In genomic region chr11:47592970-47593369, GRCh38 we compare ENCODE assay signal across 18 cellular contexts. TPM values are rescaled to one million over a fixed set of nuclear protein-coding genes. Genes with fewer than 3 reads are reported as not detected.
"Had no signal": no experiment of that assay in that cellular context is flagged by ENCODE, and none has a peak within 500 bp of the region (broad histone marks: within the 10 kb centered on the region; RNA-seq: fewer than 3 reads in every experiment).

No MANE protein-coding gene starts in this region.

- H3K4me1 Mint-ChIP-seq: central memory CD8-positive, alpha-beta T cell; natural killer cell had no signal

- H3K4me3 ChIP-seq: thyroid gland, vagina had no signal

- H3K9ac ChIP-seq: parathyroid adenoma had no signal

- H3K79me2 ChIP-seq: parathyroid adenoma had no signal

- H3K36me3 ChIP-seq: thyroid gland, vagina had no signal

- H3K27ac ChIP-seq: thyroid gland, vagina had no signal

- H3K27ac Mint-ChIP-seq: activated CD4-positive, alpha-beta memory T cell treated with anti-CD3 and anti-CD28 coated beads, Interleukin-2, amount 10 ng/mL, durations not matched to agents 7 days and 5 days; activated naive CD8-positive, alpha-beta T cell treated with anti-CD3 and anti-CD28 coated beads, Interleukin-2, amount 50 U/mL, for 24 hours; effector memory CD8-positive, alpha-beta T cell; natural killer cell had no signal

- H3K4me3 Mint-ChIP-seq: activated CD4-positive, alpha-beta memory T cell treated with anti-CD3 and anti-CD28 coated beads, Interleukin-2, amount 10 ng/mL, durations not matched to agents 7 days and 5 days; activated naive CD8-positive, alpha-beta T cell treated with anti-CD3 and anti-CD28 coated beads, Interleukin-2, amount 50 U/mL, for 24 hours; central memory CD8-positive, alpha-beta T cell; effector memory CD8-positive, alpha-beta T cell; natural killer cell had no signal

- H3K36me3 Mint-ChIP-seq: natural killer cell had no signal

- H3K9me3 Mint-ChIP-seq: activated CD4-positive, alpha-beta memory T cell treated with anti-CD3 and anti-CD28 coated beads, Interleukin-2, amount 10 ng/mL, durations not matched to agents 7 days and 5 days; activated naive CD8-positive, alpha-beta T cell treated with anti-CD3 and anti-CD28 coated beads, Interleukin-2, amount 50 U/mL, for 24 hours; central memory CD8-positive, alpha-beta T cell; effector memory CD8-positive, alpha-beta T cell; natural killer cell had no signal

- DNase-seq: activated CD4-positive, alpha-beta memory T cell treated with anti-CD3 and anti-CD28 coated beads, Interleukin-2, amount 10 ng/mL, durations not matched to agents 7 days and 5 days; activated CD4-positive, alpha-beta T cell treated with anti-CD3 and anti-CD28 coated beads for 1 hour; activated naive CD8-positive, alpha-beta T cell treated with anti-CD3 and anti-CD28 coated beads, Interleukin-2, amount 50 U/mL, for 24 hours; activated T-cell treated with anti-CD3 and anti-CD28 coated beads, Interleukin-2, amount 50 U/mL, for 48 hours; cortex of kidney; effector memory CD8-positive, alpha-beta T cell; erythroblast; hippocampal formation; left colon; natural killer cell; retina; stimulated activated CD4-positive, alpha-beta T cell treated with anti-CD3 and anti-CD28 coated beads, Interleukin-4, amount 100 ng/mL, for 4 hours; SW 1271; thyroid gland had no signal

- H3K9me3 ChIP-seq: thyroid gland, vagina had no signal

- ATAC-seq: activated naive CD8-positive, alpha-beta T cell treated with anti-CD3 and anti-CD28 coated beads, Interleukin-2, amount 50 U/mL, for 24 hours; effector memory CD8-positive, alpha-beta T cell; left colon had no signal

RNA-seq across cellular contexts. Expression of gene FAM180B, which starts 6.5 kb away (rescaled TPM):
- total RNA-seq: lung microvascular endothelial cell, vagina had no signal
